Comparison of ENCODE assay signal across 21 cellular contexts in genomic region chr1:53304527-53304926, GRCh38.
"Had no signal": no experiment of that assay in that cellular context is flagged by ENCODE, and none has a peak within 500 bp of the region (broad histone marks: within the 10 kb centered on the region; RNA-seq: fewer than 3 reads in every experiment).

No MANE protein-coding gene starts in this region.

- H3K4me1 ChIP-seq: esophagus muscularis mucosa, foreskin keratinocyte, sigmoid colon, tibial nerve had no signal

- H3K9me3 ChIP-seq: esophagus muscularis mucosa, heart right ventricle, left ventricle myocardium inferior, ovary, sigmoid colon, tibial nerve had no signal

- H3K4me3 ChIP-seq: esophagus muscularis mucosa, heart right ventricle, left ventricle myocardium inferior, ovary, sigmoid colon, tibial nerve had no signal

- ATAC-seq: foreskin keratinocyte; heart right ventricle; stimulated activated effector memory CD8-positive, alpha-beta T cell treated with anti-CD3 and anti-CD28 coated beads, Interleukin-12 subunit alpha, Interleukin-12 subunit beta, amount 100 ng/mL, for 72 hours; stimulated activated naive CD8-positive, alpha-beta T cell treated with anti-CD3 and anti-CD28 coated beads, Interleukin-15, amount 100 ng/mL, for 72 hours had no signal

- DNase-seq: activated B cell treated with CpG ODN at 0.5 μM for 24 hours; activated CD4-positive, alpha-beta T cell treated with anti-CD3 and anti-CD28 coated beads, Interleukin-2, amount 50 U/mL, for 4 hours; activated effector memory CD4-positive, alpha-beta T cell treated with Interleukin-2 at 50 U/mL for 16 hours; activated naive CD4-positive, alpha-beta T cell treated with Interleukin-2 at 50 U/mL for 16 hours; activated T-cell treated with anti-CD3 and anti-CD28 coated beads for 4 hours; aorta; effector CD4-positive, alpha-beta T cell; foreskin keratinocyte; heart right ventricle; left ventricle myocardium inferior; ovary; retina; sigmoid colon; small intestine; stimulated activated CD4-positive, alpha-beta T cell treated with anti-CD3 and anti-CD28 coated beads, Interleukin-4, amount 100 ng/mL, for 24 hours; stimulated activated naive CD8-positive, alpha-beta T cell treated with anti-CD3 and anti-CD28 coated beads, Interleukin-15, amount 100 ng/mL, for 72 hours; T-helper 2 cell had no signal

- FAIRE-seq: islet of Langerhans, small intestine had no signal

- H3K27me3 ChIP-seq: esophagus muscularis mucosa, foreskin keratinocyte, heart right ventricle, ovary, sigmoid colon, tibial nerve had no signal

- H3K27ac ChIP-seq: esophagus muscularis mucosa, foreskin keratinocyte, heart right ventricle, left ventricle myocardium inferior, ovary, sigmoid colon, tibial nerve had no signal

- H3K36me3 ChIP-seq: esophagus muscularis mucosa, heart right ventricle, left ventricle myocardium inferior, ovary, sigmoid colon, tibial nerve had no signal
